ENCODE assay signal across 2 cellular contexts in genomic region chr12:49631336-49631907, GRCh38.
TF ChIP-seq lines count a peak whose summit lies in the region.

No MANE protein-coding gene starts in this region.

TF ChIP-seq in GM23338, 12 proteins besides CTCF, POLR2A, EP300 and RAD21:
- no peak for TF ChIP-seq REST (IDR thresholded peaks at IDR 0.05; ENCODE audit: unreplicated experiment)
- TF ChIP-seq NANOG (IDR thresholded peaks at IDR 0.05; ENCODE audit: borderline replicate concordance) = no peak
- TF ChIP-seq EZH2 (IDR thresholded peaks at IDR 0.05; ENCODE audit: low read depth, unreplicated experiment) = no peak
- TF ChIP-seq EZH2phosphoT487 (IDR thresholded peaks at IDR 0.05; ENCODE audit: unreplicated experiment) = no peak
- no peak for TF ChIP-seq ZNF331 (CRISPR knock-in tag; IDR thresholded peaks at IDR 0.05; ENCODE audit: low read depth)
- no peak for TF ChIP-seq ETS1 (IDR thresholded peaks at IDR 0.05)
- no peak for TF ChIP-seq ZNF114 (CRISPR knock-in tag; IDR thresholded peaks at IDR 0.05)
- TF ChIP-seq ZNF462 (CRISPR knock-in tag; IDR thresholded peaks at IDR 0.05) = no peak
- no peak for TF ChIP-seq POLR2AphosphoS5 (IDR thresholded peaks at IDR 0.05; ENCODE audit: low read depth)
- no peak for TF ChIP-seq CREB1 (CRISPR knock-in tag; IDR thresholded peaks at IDR 0.05; ENCODE audit: low read depth)
- no peak for TF ChIP-seq JUNB (IDR thresholded peaks at IDR 0.05; ENCODE audit: unreplicated experiment)

TF ChIP-seq in WTC11, 78 proteins besides CTCF, POLR2A, EP300 and RAD21 (continued from another document):
- TF ChIP-seq AR (CRISPR knock-in tag; IDR thresholded peaks at IDR 0.05) (no peak), HMGXB4 (CRISPR knock-in tag; IDR thresholded peaks at IDR 0.05) (no peak), TCF7 (CRISPR knock-in tag; IDR thresholded peaks at IDR 0.05; ENCODE audit: low read depth) (no peak), MLX (CRISPR knock-in tag; IDR thresholded peaks at IDR 0.05) (no peak), ZNF121 (CRISPR knock-in tag; IDR thresholded peaks at IDR 0.05) (no peak)
